In genomic region chr3:159882784-159883779, GRCh38 we compare ENCODE assay signal across 1 cellular context.
TF ChIP-seq lines count a peak whose summit lies in the region.

No MANE protein-coding gene starts in this region.

TF ChIP-seq in HEK293, 187 proteins besides CTCF, POLR2A, EP300 and RAD21 (continued from another document):
- peak; percentile 62 for TF ChIP-seq SP7 (tag by site-specific recombination; IDR thresholded peaks at IDR 0.05)
- peak; percentile 86 for TF ChIP-seq ZFP69B (tag by site-specific recombination; IDR thresholded peaks at IDR 0.05)
- TF ChIP-seq SP3 (tag by site-specific recombination; IDR thresholded peaks at IDR 0.05): 0 out of 2 replicates have a peak, but pooled peaks have one; percentile 14
- 0 out of 2 replicates have a peak, but pooled peaks have one; percentile 25 for TF ChIP-seq ZNF561 (tag by site-specific recombination; IDR thresholded peaks at IDR 0.05; ENCODE audit: borderline replicate concordance)
- TF ChIP-seq ZNF10 (tag by site-specific recombination; IDR thresholded peaks at IDR 0.05): 0 out of 2 replicates have a peak, but pooled peaks have one; percentile 8
